ENCODE assay signal across 16 cellular contexts in genomic region chr9:137428311-137428630, GRCh38. TPM values are rescaled to one million over a fixed set of nuclear protein-coding genes. Genes with fewer than 3 reads are reported as not detected.
DNase-seq lines count a peak whose midpoint lies in the region; ATAC-seq and TF ChIP-seq lines count a peak whose summit lies in the region.
"Had no signal": no experiment of that assay in that cellular context is flagged by ENCODE, and none has a peak within 500 bp of the region (broad histone marks: within the 10 kb centered on the region; RNA-seq: fewer than 3 reads in every experiment).

No MANE protein-coding gene starts in this region.

- H3K27ac ChIP-seq in DOHH2 (ENCODE audit: low read depth, low read length) (peak overlapping the region; percentile 69), OCI-LY3 (ENCODE audit: low read length) (no peak overlapping the region), upper lobe of right lung (no peak overlapping the region)
- H3K27ac ChIP-seq: A549, KMS-11 had no signal

- H3K9me3 ChIP-seq in DOHH2 (ENCODE audit: control insufficient read depth, insufficient read depth, low read length), result no peaks in the 10 kb centered on the region
- no peaks in the 10 kb centered on the region for H3K9me3 ChIP-seq in OCI-LY3 (ENCODE audit: insufficient read depth, low read length)
- no peaks in the 10 kb centered on the region for H3K9me3 ChIP-seq in upper lobe of right lung
- H3K9me3 ChIP-seq: A549 had no signal

- CTCF ChIA-PET in MCF 10A (lab: Yijun Ruan, JAX), result no interaction called here

- H3K9me3 Mint-ChIP-seq in chondrocyte (ENCODE audit: low read depth) (no peaks in the 10 kb centered on the region), MCF 10A (ENCODE audit: unreplicated experiment) (no peaks in the 10 kb centered on the region)
- H3K9me3 Mint-ChIP-seq: CD4-positive, CD25-positive, alpha-beta regulatory T cell had no signal

- H3K4me3 ChIP-seq in DOHH2 (ENCODE audit: low read length), result peak overlapping the region; percentile 35
- no peak overlapping the region for H3K4me3 ChIP-seq in OCI-LY3 (ENCODE audit: low read length)
- no peak overlapping the region for H3K4me3 ChIP-seq in upper lobe of right lung
- H3K4me3 ChIP-seq: A549 had no signal

- H2AFZ ChIP-seq in OCI-LY3 (ENCODE audit: low read depth, low read length), result no peak overlapping the region

- H3K4me1 Mint-ChIP-seq in chondrocyte (ENCODE audit: low read depth) (peaks cover 9% of the 10 kb centered on the region), MCF 10A (ENCODE audit: insufficient read depth, unreplicated experiment) (peaks cover 9% of the 10 kb centered on the region)

- H3K36me3 ChIP-seq in DOHH2 (ENCODE audit: control insufficient read depth, low read length) (peaks cover 9% of the 10 kb centered on the region), OCI-LY3 (replicated peaks; ENCODE audit: low read depth, low read length) (no peaks in the 10 kb centered on the region), upper lobe of right lung (no peaks in the 10 kb centered on the region)

- no peak overlapping the region for H3K9ac ChIP-seq in OCI-LY3 (ENCODE audit: low read length)
- H3K9ac ChIP-seq: KMS-11 had no signal

- H3K27me3 ChIP-seq in DOHH2 (ENCODE audit: control insufficient read depth, low read length), result no peaks in the 10 kb centered on the region
- peaks cover 8% of the 10 kb centered on the region for H3K27me3 ChIP-seq in OCI-LY3 (ENCODE audit: low read depth, low read length)
- no peaks in the 10 kb centered on the region for H3K27me3 ChIP-seq in upper lobe of right lung

- TF ChIP-seq CTCF in DOHH2 (IDR thresholded peaks at IDR 0.05; ENCODE audit: low read depth, low read length, poor library complexity, severe bottlenecking) (no peak), OCI-LY3 (IDR thresholded peaks at IDR 0.05; ENCODE audit: low read depth, low read length) (0 out of 2 replicates have a peak, but pooled peaks have one; percentile 6), chondrocyte (IDR thresholded peaks at IDR 0.05) (peak; percentile 15), upper lobe of right lung (IDR thresholded peaks at IDR 0.05) (no peak), MCF 10A (IDR thresholded peaks at IDR 0.05; ENCODE audit: unreplicated experiment) (no peak)

- no TSS peak for BruUV-seq in MCF 10A (replicated peaks; lab: Mats Ljungman, UMichigan)

- no peaks in the 10 kb centered on the region for H3K9me2 ChIP-seq in DOHH2 (replicated peaks; ENCODE audit: control insufficient read depth, low read length)

- no peak for ATAC-seq in upper lobe of right lung
- ATAC-seq in HG03108 (IDR thresholded peaks at IDR 0.05; ENCODE audit: unreplicated experiment), result no peak
- ATAC-seq: A549, HepG2 had no signal

- H3K4me2 ChIP-seq in DOHH2 (ENCODE audit: low read length), result peak overlapping the region; percentile 62
- H3K4me2 ChIP-seq in OCI-LY3 (ENCODE audit: low read length), result no peak overlapping the region
- H3K4me2 ChIP-seq: A549, KMS-11 had no signal

- H3K4me1 ChIP-seq in DOHH2 (ENCODE audit: control insufficient read depth, low read length), result peaks cover 80% of the 10 kb centered on the region
- H3K4me1 ChIP-seq in OCI-LY3 (ENCODE audit: low read length), result peaks cover 30% of the 10 kb centered on the region
- H3K4me1 ChIP-seq in upper lobe of right lung, result no peaks in the 10 kb centered on the region

- H3K27ac Mint-ChIP-seq in chondrocyte (ENCODE audit: unreplicated experiment) (no peak overlapping the region), MCF 10A (ENCODE audit: low read depth, unreplicated experiment) (no peak overlapping the region)
- H3K27ac Mint-ChIP-seq: CD4-positive, CD25-positive, alpha-beta regulatory T cell had no signal

- DNase-seq in chondrocyte (ENCODE audit: low spot score), result no peak
- DNase-seq in upper lobe of right lung, result peak; percentile 58
- no peak for DNase-seq in MCF 10A (ENCODE audit: unreplicated experiment)
- no peak for DNase-seq in NCI-H446 treated with DMSO at 0.1 percent for 48 hours (lab: John Stamatoyannopoulos, UW)
- DNase-seq: Calu3; CD4-positive, CD25-positive, alpha-beta regulatory T cell; DMS 273 treated with DMSO at 0.1 percent for 48 hours; HCEC 1CT had no signal

- H3K27me3 Mint-ChIP-seq in chondrocyte (ENCODE audit: low read depth), result no peaks in the 10 kb centered on the region
- no peaks in the 10 kb centered on the region for H3K27me3 Mint-ChIP-seq in MCF 10A (ENCODE audit: insufficient read depth, unreplicated experiment)

- no peak overlapping the region for H3K4me3 Mint-ChIP-seq in chondrocyte (ENCODE audit: unreplicated experiment)
- H3K4me3 Mint-ChIP-seq in MCF 10A (ENCODE audit: unreplicated experiment), result no peak overlapping the region
- H3K4me3 Mint-ChIP-seq: CD4-positive, CD25-positive, alpha-beta regulatory T cell had no signal

- peaks cover 28% of the 10 kb centered on the region for H3F3A ChIP-seq in DOHH2 (ENCODE audit: control insufficient read depth, insufficient read depth)

- H3K36me3 Mint-ChIP-seq in chondrocyte (ENCODE audit: low read depth), result no peaks in the 10 kb centered on the region
- no peaks in the 10 kb centered on the region for H3K36me3 Mint-ChIP-seq in MCF 10A (ENCODE audit: insufficient read depth, unreplicated experiment)
- H3K36me3 Mint-ChIP-seq: CD4-positive, CD25-positive, alpha-beta regulatory T cell had no signal

- H3K79me2 ChIP-seq in DOHH2 (ENCODE audit: control insufficient read depth, low read length), result peaks cover 15% of the 10 kb centered on the region
- no peaks in the 10 kb centered on the region for H3K79me2 ChIP-seq in OCI-LY3 (ENCODE audit: low read length)

- H4K20me1 ChIP-seq in DOHH2 (ENCODE audit: control insufficient read depth, insufficient read depth, low read depth, low read length) (no peaks in the 10 kb centered on the region), OCI-LY3 (ENCODE audit: insufficient read depth, low read length) (no peaks in the 10 kb centered on the region)

- intact Hi-C loops in upper lobe of right lung (cut with DNase I), result no loop called here
- intact Hi-C loops in MCF 10A (cut with micrococcal nuclease), result no loop called here

- POLR2A ChIA-PET in MCF 10A (lab: Yijun Ruan, JAX), result interaction anchor here (1.1 kb wide), 1 partner anchor 17 kb away, joined by 5 read pairs; no protein-coding TSS in a partner anchor

RNA-seq across cellular contexts. Expression of gene NOXA1, which starts 5.1 kb away (rescaled TPM):
- total RNA-seq in chondrocyte (0.97 to 2.5 TPM (median 2.0 TPM) in 3 replicates), upper lobe of right lung (6.5 TPM), MCF 10A (2022) (8.2 and 8.9 TPM in 2 replicates)
- total RNA-seq: G401, H4 had no signal

RNA-seq across cellular contexts. Expression of gene EXD3, which starts 5.3 kb away (rescaled TPM):
- total RNA-seq in chondrocyte (10.7 to 15.7 TPM (median 11.6 TPM) in 3 replicates), upper lobe of right lung (27.3 TPM), MCF 10A (2022) (17.1 and 23.9 TPM in 2 replicates)

RNA-seq across cellular contexts. Expression of gene ENTPD8, which starts 12.9 kb away (rescaled TPM):
- total RNA-seq in chondrocyte (0.10 TPM in 1 of 3 replicates, not detected in the others), upper lobe of right lung (not detected), MCF 10A (2022) (not detected in 2 replicates)
- total RNA-seq: CD4-positive, CD25-positive, alpha-beta regulatory T cell had no signal

RNA-seq across cellular contexts. Expression of gene NSMF, which starts 30.9 kb away (rescaled TPM):
- 81.5 to 86.8 TPM (median 86.1 TPM) in 3 replicates for total RNA-seq in chondrocyte
- total RNA-seq in upper lobe of right lung, result 23.9 TPM
- 37.8 and 43.1 TPM in 2 replicates for total RNA-seq in MCF 10A (2022)

Comparison
In these comparisons a context has a peak if more than half of its experiments do, and no peak if none do; other contexts are left out.
1. CTCF ChIP-seq: peak in OCI-LY3 (single experiment) and chondrocyte (single experiment); none in DOHH2 (single experiment), upper lobe of right lung (single experiment) and MCF 10A (single experiment).